ENCODE assay signal across 1 cellular context in genomic region chr11:57499983-57500461, GRCh38.
TF ChIP-seq lines count a peak whose summit lies in the region.

No MANE protein-coding gene starts in this region.

TF ChIP-seq in K562, 482 proteins besides CTCF, POLR2A, EP300 and RAD21 (continued from another document):
- TF ChIP-seq CHD7 (IDR thresholded peaks at IDR 0.05; ENCODE audit: low read depth, low read length): no peak
- 0 out of 2 replicates have a peak, but pooled peaks have one; percentile 15 for TF ChIP-seq HDAC2 (IDR thresholded peaks at IDR 0.05)
- TF ChIP-seq TEAD4 (IDR thresholded peaks at IDR 0.05; ENCODE audit: low read length): peak; percentile 7; the same call in 1 of the 2 replicates
- TF ChIP-seq TEAD4 (CRISPR knock-in tag; IDR thresholded peaks at IDR 0.05; ENCODE audit: borderline replicate concordance): no peak
- TF ChIP-seq ZFP1 (CRISPR knock-in tag; IDR thresholded peaks at IDR 0.05): no peak
- peak; percentile 24; the same call in 1 of the 2 replicates for TF ChIP-seq NBN (IDR thresholded peaks at IDR 0.05; ENCODE audit: low read depth)
TF ChIP-seq in K562: peak in this region for 31.
